ENCODE assay signal across 1 cellular context in the genomic region with DNA sequence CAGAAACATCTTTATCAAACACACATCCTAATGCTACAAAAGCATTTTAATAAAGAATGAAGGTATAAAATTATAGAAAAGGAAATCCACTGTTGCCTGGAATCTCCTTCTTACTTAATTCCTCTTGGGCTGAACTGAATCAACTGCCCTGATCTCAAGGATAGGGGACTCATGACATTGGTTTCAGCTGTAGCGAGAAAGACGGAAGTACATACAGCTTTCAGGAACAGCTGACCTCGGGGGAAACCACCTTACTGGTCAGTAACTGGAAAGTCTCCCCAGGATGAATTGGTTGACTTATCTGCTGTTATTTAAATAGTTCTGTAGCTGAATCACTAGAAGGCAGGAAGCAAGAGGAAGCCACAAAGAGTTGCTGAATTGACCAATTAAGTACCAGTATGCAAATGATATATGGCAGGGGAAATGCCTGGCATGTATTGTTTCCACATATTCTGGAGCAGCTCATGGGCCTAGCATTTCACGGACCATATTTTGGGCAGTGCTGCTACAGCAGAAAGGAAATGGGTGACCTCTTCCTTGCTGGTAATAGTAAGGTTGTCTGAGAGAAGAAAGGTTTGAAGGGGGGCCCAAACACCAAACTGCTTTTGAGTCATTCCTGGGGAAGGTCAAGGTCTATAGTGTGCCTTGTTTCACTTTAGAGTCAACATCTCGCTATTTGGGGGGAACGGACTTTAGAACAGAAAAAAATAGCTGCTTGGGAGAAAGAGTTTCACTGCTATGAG.
TF ChIP-seq lines count a peak whose summit lies in the region.

No MANE protein-coding gene starts in this region.

TF ChIP-seq in GM12878, 131 proteins besides CTCF, POLR2A, EP300 and RAD21 (continued from another document):
- TF ChIP-seq, protein P1, sequence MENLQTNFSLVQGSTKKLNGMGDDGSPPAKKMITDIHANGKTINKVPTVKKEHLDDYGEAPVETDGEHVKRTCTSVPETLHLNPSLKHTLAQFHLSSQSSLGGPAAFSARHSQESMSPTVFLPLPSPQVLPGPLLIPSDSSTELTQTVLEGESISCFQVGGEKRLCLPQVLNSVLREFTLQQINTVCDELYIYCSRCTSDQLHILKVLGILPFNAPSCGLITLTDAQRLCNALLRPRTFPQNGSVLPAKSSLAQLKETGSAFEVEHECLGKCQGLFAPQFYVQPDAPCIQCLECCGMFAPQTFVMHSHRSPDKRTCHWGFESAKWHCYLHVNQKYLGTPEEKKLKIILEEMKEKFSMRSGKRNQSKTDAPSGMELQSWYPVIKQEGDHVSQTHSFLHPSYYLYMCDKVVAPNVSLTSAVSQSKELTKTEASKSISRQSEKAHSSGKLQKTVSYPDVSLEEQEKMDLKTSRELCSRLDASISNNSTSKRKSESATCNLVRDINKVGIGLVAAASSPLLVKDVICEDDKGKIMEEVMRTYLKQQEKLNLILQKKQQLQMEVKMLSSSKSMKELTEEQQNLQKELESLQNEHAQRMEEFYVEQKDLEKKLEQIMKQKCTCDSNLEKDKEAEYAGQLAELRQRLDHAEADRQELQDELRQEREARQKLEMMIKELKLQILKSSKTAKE (IDR thresholded peaks at IDR 0.05; ENCODE audit: low read depth, poor library complexity, severe bottlenecking), result peak; percentile 61
- TF ChIP-seq NR2F1 (conservative IDR thresholded peaks at IDR 0.05) (peak; percentile 51), NBN (IDR thresholded peaks at IDR 0.05) (no peak), KDM1A (IDR thresholded peaks at IDR 0.05; ENCODE audit: borderline replicate concordance) (no peak), ETV6 (conservative IDR thresholded peaks at IDR 0.05 in 1 of 2, IDR thresholded peaks at IDR 0.05 in 1 of 2; ENCODE audit: borderline replicate concordance in 1 of 2, low read depth in 1 of 2) (peak in 1 of 2 experiments; percentile 65; a peak in 1 of 4 replicates), ATF7 (IDR thresholded peaks at IDR 0.05; ENCODE audit: low read depth) (peak; percentile 7), YY1 (IDR thresholded peaks at IDR 0.05; ENCODE audit: low read depth, low read length) (peak; percentile 42; the same call in 1 of the 2 replicates), TBL1XR1 (IDR thresholded peaks at IDR 0.05; ENCODE audit: low read depth, low read length) (no peak), DPF2 (IDR thresholded peaks at IDR 0.05) (peak; percentile 78; the same call in 1 of the 2 replicates), CHD2 (IDR thresholded peaks at IDR 0.05; ENCODE audit: borderline replicate concordance, low read depth, low read length) (no peak), EED (IDR thresholded peaks at IDR 0.05; ENCODE audit: low read depth) (peak; percentile 71), RELA (IDR thresholded peaks at IDR 0.05; ENCODE audit: borderline replicate concordance, partially characterized antibody) (peak; percentile 33), ESRRA (IDR thresholded peaks at IDR 0.05; ENCODE audit: low read length) (0 out of 2 replicates have a peak, but pooled peaks have one; percentile 27), CBX5 (IDR thresholded peaks at IDR 0.05; ENCODE audit: low read depth) (peak; percentile 53; the same call in 1 of the 2 replicates), TCF12 (IDR thresholded peaks at IDR 0.05; ENCODE audit: low read depth, low read length) (0 out of 2 replicates have a peak, but pooled peaks have one; percentile 36), CREB1 (IDR thresholded peaks at IDR 0.05; ENCODE audit: low read depth) (peak; percentile 46; the same call in 1 of the 2 replicates), POU2F2 (IDR thresholded peaks at IDR 0.05; ENCODE audit: borderline replicate concordance, low read depth, low read length) (peak; percentile 98; the same call in 2 of the 3 replicates), RAD51 (IDR thresholded peaks at IDR 0.05) (peak; percentile 87)
- TF ChIP-seq, protein P2, sequence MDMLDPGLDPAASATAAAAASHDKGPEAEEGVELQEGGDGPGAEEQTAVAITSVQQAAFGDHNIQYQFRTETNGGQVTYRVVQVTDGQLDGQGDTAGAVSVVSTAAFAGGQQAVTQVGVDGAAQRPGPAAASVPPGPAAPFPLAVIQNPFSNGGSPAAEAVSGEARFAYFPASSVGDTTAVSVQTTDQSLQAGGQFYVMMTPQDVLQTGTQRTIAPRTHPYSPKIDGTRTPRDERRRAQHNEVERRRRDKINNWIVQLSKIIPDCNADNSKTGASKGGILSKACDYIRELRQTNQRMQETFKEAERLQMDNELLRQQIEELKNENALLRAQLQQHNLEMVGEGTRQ (IDR thresholded peaks at IDR 0.05; ENCODE audit: borderline replicate concordance, low read depth, low read length), result peak; percentile 57; the same call in 1 of the 2 replicates
